Comparison of ENCODE assay signal across 8 cellular contexts in genomic region chr19:12806242-12807131, GRCh38. TPM values are rescaled to one million over a fixed set of nuclear protein-coding genes. Genes with fewer than 3 reads are reported as not detected.
DNase-seq lines count a peak whose midpoint lies in the region; ATAC-seq and TF ChIP-seq lines count a peak whose summit lies in the region.

TSS of gene RNASEH2A (plus strand) at chr19:12806584. CDS start at chr19:12806674, 90 bp downstream.

- no peak for TF ChIP-seq POLR2A in transverse colon (IDR thresholded peaks at IDR 0.05)

- 4 to 15% methylated on average over 6 to 68 of the region's 68 CpGs for WGBS in transverse colon (ENCODE audit: low coverage in 1 of 2), 2 donors

- intact Hi-C loops in Right ventricle myocardium superior (cut with DNase I) (no loop called here), transverse colon (cut with DNase I; ENCODE audit: low total_unique reads) (no loop called here)

- H3F3A ChIP-seq in SU-DHL-6 (ENCODE audit: insufficient read depth): 0 out of 2 replicates have a peak, but pooled peaks cover 3% of the 10 kb centered on the region

- H3K4me2 ChIP-seq in SU-DHL-6 (ENCODE audit: low read depth, low read length, poor library complexity, severe bottlenecking) (peak within 1 kb of the TSS; percentile 63), parathyroid adenoma (ENCODE audit: low read length) (peak within 1 kb of the TSS; percentile 93)

- in situ Hi-C loops in transverse colon (cut with MboI; ENCODE audit: low pct_ligation_motif_present in 1 of 4, low pct_unique_long_range_greater_than_20kb in 1 of 4, low sequenced_read_pairs in 3 of 4): no loop called here

- H3K4me1 ChIP-seq in ES-I3 (ENCODE audit: insufficient read depth, low read length) (no peaks in the 10 kb centered on the region), parathyroid adenoma (peaks cover 10% of the 10 kb centered on the region), transverse colon (peaks cover 10 to 20% (median 17%) of the 10 kb centered on the region in 4 donors)

- TF ChIP-seq CTCF in SU-DHL-6 (IDR thresholded peaks at IDR 0.05; ENCODE audit: insufficient read depth, low read length, poor library complexity, severe bottlenecking) (no peak), parathyroid adenoma (IDR thresholded peaks at IDR 0.05) (no peak), transverse colon (IDR thresholded peaks at IDR 0.05) (peak in 2 of 5 experiments; percentile 6 to 17)

- H3K9me3 ChIP-seq in ES-I3 (ENCODE audit: control insufficient read depth, insufficient read depth, low read length) (no peaks in the 10 kb centered on the region), SU-DHL-6 (ENCODE audit: insufficient read depth, low read length) (no peaks in the 10 kb centered on the region), parathyroid adenoma (ENCODE audit: control insufficient read depth, low read length) (no peaks in the 10 kb centered on the region), transverse colon (no peaks in the 10 kb centered on the region)

- H4K20me1 ChIP-seq in SU-DHL-6 (ENCODE audit: low read depth, low read length): no peaks in the 10 kb centered on the region

- H2AFZ ChIP-seq in SU-DHL-6 (ENCODE audit: low read depth, low read length, severe bottlenecking) (peak within 1 kb of the TSS; percentile 68), parathyroid adenoma (peak within 1 kb of the TSS; percentile 95)

- H3K79me2 ChIP-seq in SU-DHL-6 (ENCODE audit: insufficient read depth, low read length) (peaks cover 10% of the 10 kb centered on the region), parathyroid adenoma (peaks cover 1% of the 10 kb centered on the region)

- H3K9me2 ChIP-seq in SU-DHL-6 (replicated peaks; ENCODE audit: insufficient read depth, low read length): no peaks in the 10 kb centered on the region

- H3K4me3 ChIP-seq in SU-DHL-6 (ENCODE audit: insufficient read depth, low read length, poor library complexity, severe bottlenecking): peak within 1 kb of the TSS; percentile 78
- peak within 1 kb of the TSS; percentile 72 for H3K4me3 ChIP-seq in parathyroid adenoma (ENCODE audit: low read depth, low read length)
- peak within 1 kb of the TSS; percentile 38 to 61 (median 46) for H3K4me3 ChIP-seq in transverse colon

- peak within 1 kb of the TSS; percentile 64 for H3K9ac ChIP-seq in ES-I3 (ENCODE audit: low read depth, low read length)
- H3K9ac ChIP-seq in SU-DHL-6 (ENCODE audit: low read length): peak within 1 kb of the TSS; percentile 90
- peak within 1 kb of the TSS; percentile 24 for H3K9ac ChIP-seq in parathyroid adenoma

- no peak for TF ChIP-seq EP300 in transverse colon (IDR thresholded peaks at IDR 0.05; ENCODE audit: low read depth)

- H3K36me3 ChIP-seq in ES-I3 (ENCODE audit: insufficient read depth, low read length): peaks cover 10% of the 10 kb centered on the region
- H3K36me3 ChIP-seq in SU-DHL-6 (ENCODE audit: low read length): peaks cover 5% of the 10 kb centered on the region; the same call in 1 of the 2 replicates
- H3K36me3 ChIP-seq in parathyroid adenoma (ENCODE audit: control insufficient read depth, insufficient read depth, low read length): no peaks in the 10 kb centered on the region
- no peaks in the 10 kb centered on the region for H3K36me3 ChIP-seq in transverse colon

- peak; percentile 96 for DNase-seq in HEK293T (ENCODE audit: extremely low spot score)
- peak; percentile 88 for DNase-seq in NCI-H1092 (lab: John Stamatoyannopoulos, UW)
- DNase-seq in activated naive CD8-positive, alpha-beta T cell treated with anti-CD3 and anti-CD28 coated beads, Interleukin-2, amount 50 U/mL, for 16 hours (ENCODE audit: low read depth, low spot score): peak; percentile 64
- DNase-seq in Right ventricle myocardium superior: peak; percentile 95
- DNase-seq in transverse colon: peak; percentile 92

- CTCF ChIA-PET in HEK293T (lab: Yijun Ruan, JAX): interaction anchor here (0.7 to 1.2 kb wide), 2 partner anchors 9 to 46 kb away, joined by 4 to 5 read pairs; no protein-coding TSS in a partner anchor

- POLR2A ChIA-PET in HEK293T (lab: Yijun Ruan, JAX): interaction anchor here (0.7 to 2.3 kb wide), 23 partner anchors 9 to 347 kb away, joined by 3 to 19 read pairs (median 4); partner anchors contain the start of genes DNASE2, GCDH, GET3 and JUNB

- no peaks in the 10 kb centered on the region for H3K27me3 ChIP-seq in SU-DHL-6 (ENCODE audit: low read length)
- no peaks in the 10 kb centered on the region for H3K27me3 ChIP-seq in parathyroid adenoma (ENCODE audit: control insufficient read depth, insufficient read depth, low read length)
- no peaks in the 10 kb centered on the region for H3K27me3 ChIP-seq in transverse colon

- ATAC-seq in Right ventricle myocardium superior (ENCODE audit: poor library complexity): peak; percentile 90

- peak within 1 kb of the TSS; percentile 60 for H3K27ac ChIP-seq in SU-DHL-6 (ENCODE audit: low read depth, low read length)
- H3K27ac ChIP-seq in parathyroid adenoma: peak within 1 kb of the TSS; percentile 32
- peak within 1 kb of the TSS; percentile 63 to 83 (median 71) for H3K27ac ChIP-seq in transverse colon

TF ChIP-seq in HEK293T, 16 proteins besides CTCF, POLR2A, EP300 and RAD21:
- TF ChIP-seq TARDBP (IDR thresholded peaks at IDR 0.05) (no peak), HDGF (IDR thresholded peaks at IDR 0.05; ENCODE audit: borderline replicate concordance) (no peak), LEF1 (IDR thresholded peaks at IDR 0.05; ENCODE audit: borderline replicate concordance) (no peak), NFRKB (IDR thresholded peaks at IDR 0.05) (no peak), FOXA1 (IDR thresholded peaks at IDR 0.05) (no peak), CTBP1 (IDR thresholded peaks at IDR 0.05; ENCODE audit: borderline replicate concordance) (no peak), L3MBTL2 (conservative IDR thresholded peaks at IDR 0.05) (peak; percentile 99), ELF4 (IDR thresholded peaks at IDR 0.05) (peak; percentile 42; the same call in 1 of the 2 replicates), FOXK2 (IDR thresholded peaks at IDR 0.05) (no peak), FOXM1 (IDR thresholded peaks at IDR 0.05; ENCODE audit: borderline replicate concordance) (no peak)
- TF ChIP-seq, protein P1, sequence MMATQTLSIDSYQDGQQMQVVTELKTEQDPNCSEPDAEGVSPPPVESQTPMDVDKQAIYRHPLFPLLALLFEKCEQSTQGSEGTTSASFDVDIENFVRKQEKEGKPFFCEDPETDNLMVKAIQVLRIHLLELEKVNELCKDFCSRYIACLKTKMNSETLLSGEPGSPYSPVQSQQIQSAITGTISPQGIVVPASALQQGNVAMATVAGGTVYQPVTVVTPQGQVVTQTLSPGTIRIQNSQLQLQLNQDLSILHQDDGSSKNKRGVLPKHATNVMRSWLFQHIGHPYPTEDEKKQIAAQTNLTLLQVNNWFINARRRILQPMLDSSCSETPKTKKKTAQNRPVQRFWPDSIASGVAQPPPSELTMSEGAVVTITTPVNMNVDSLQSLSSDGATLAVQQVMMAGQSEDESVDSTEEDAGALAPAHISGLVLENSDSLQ (IDR thresholded peaks at IDR 0.05): no peak

RNA-seq across cellular contexts. Expression of gene RNASEH2A, which starts in this region (rescaled TPM):
- total RNA-seq in Right ventricle myocardium superior: 6.3 TPM
- total RNA-seq in transverse colon: 10 to 100 TPM in 1 of 4 donors, 1 to 10 TPM in 2, not detected in 1; 2.7 to 17.5 (median 4.0) TPM

Comparison
In these comparisons a context has a peak if more than half of its experiments do, and no peak if none do; other contexts are left out.
1. Peak in every context shown above with its lines: DNase-seq, ATAC-seq, H3K4me3 ChIP-seq and H3K27ac ChIP-seq.
2. H3K9ac ChIP-seq: peak in every context shown above with its lines; median percentile 90 in SU-DHL-6; 64 in ES-I3; 24 in parathyroid adenoma.